Comparison of ENCODE assay signal across 18 cellular contexts in genomic region chr7:90430614-90431445, GRCh38. TPM values are rescaled to one million over a fixed set of nuclear protein-coding genes. Genes with fewer than 3 reads are reported as not detected.
DNase-seq lines count a peak whose midpoint lies in the region; ATAC-seq and TF ChIP-seq lines count a peak whose summit lies in the region.
"Had no signal": no experiment of that assay in that cellular context is flagged by ENCODE, and none has a peak within 500 bp of the region (broad histone marks: within the 10 kb centered on the region; RNA-seq: fewer than 3 reads in every experiment).

No MANE protein-coding gene starts in this region.

- intact Hi-C loops in uterus (cut with DNase I; ENCODE audit: low total_unique reads): no loop called here

- no peak overlapping the region for H2AFZ ChIP-seq in hepatocyte

- H3K27ac ChIP-seq in uterus: no peak overlapping the region
- H3K27ac ChIP-seq in hepatocyte: no peak overlapping the region

- no peaks in the 10 kb centered on the region for H3K36me3 ChIP-seq in uterus
- H3K36me3 ChIP-seq in hepatocyte (replicated peaks; ENCODE audit: insufficient read depth, low read depth): no peaks in the 10 kb centered on the region

- no peak overlapping the region for H3K4me2 ChIP-seq in hepatocyte

- peaks cover 0 to 2% of the 10 kb centered on the region in 2 donors for H3K9me3 ChIP-seq in uterus
- no peaks in the 10 kb centered on the region for H3K9me3 ChIP-seq in hepatocyte (ENCODE audit: low read depth)

- TF ChIP-seq CTCF in uterus (IDR thresholded peaks at IDR 0.05) (no peak), hepatocyte (IDR thresholded peaks at IDR 0.05; ENCODE audit: poor library complexity) (no peak)

- H3K4me3 Mint-ChIP-seq in stimulated activated effector memory CD8-positive, alpha-beta T cell treated with anti-CD3 and anti-CD28 coated beads, Interleukin-12 subunit alpha, Interleukin-12 subunit beta, amount 100 ng/mL, for 72 hours: no peak overlapping the region

- H3K9me2 ChIP-seq in hepatocyte (replicated peaks; ENCODE audit: insufficient read depth): no peaks in the 10 kb centered on the region

- no peak for TF ChIP-seq POLR2A in uterus (IDR thresholded peaks at IDR 0.05)

- DNase-seq in NCI-H1105 treated with DMSO at 0.1 percent for 48 hours (lab: John Stamatoyannopoulos, UW): peak; percentile 12
- DNase-seq in NCI-H1105 (lab: John Stamatoyannopoulos, UW): no peak
- peak; percentile 31 for DNase-seq in NCI-H69 (lab: John Stamatoyannopoulos, UW)
- DNase-seq in stimulated activated effector memory CD8-positive, alpha-beta T cell treated with anti-CD3 and anti-CD28 coated beads, Interleukin-12 subunit alpha, Interleukin-12 subunit beta, amount 100 ng/mL, for 72 hours (ENCODE audit: low spot score in 2 of 2): no peak
- DNase-seq in uterus: no peak
- DNase-seq in hepatocyte (ENCODE audit: low spot score): no peak
- DNase-seq in activated gamma-delta T cell (lab: John Stamatoyannopoulos, UW): no peak
- DNase-seq: 8988T; C1 segment of cervical spinal cord; NCI-H1048; NCI-H187; NCI-H510A treated with DMSO at 0.1 percent for 48 hours; NK-92 treated with Interleukin-12 subunit alpha and Interleukin-12 subunit beta, amount 100 ng/mL, for 24 hours; T-helper 1 cell had no signal

- H3K27ac Mint-ChIP-seq in stimulated activated effector memory CD8-positive, alpha-beta T cell treated with anti-CD3 and anti-CD28 coated beads, Interleukin-12 subunit alpha, Interleukin-12 subunit beta, amount 100 ng/mL, for 72 hours: no peak overlapping the region

- 86% methylated on average over 6 of the region's 6 CpGs for WGBS in hepatocyte (ENCODE audit: low lambda C conversion rate, missing lambda C conversion rate)

- ATAC-seq in esophagus mucosa: peak; percentile 66
- ATAC-seq in stimulated activated effector memory CD8-positive, alpha-beta T cell treated with anti-CD3 and anti-CD28 coated beads, Interleukin-12 subunit alpha, Interleukin-12 subunit beta, amount 100 ng/mL, for 72 hours: peak; percentile 26
- ATAC-seq: GM12878 had no signal

- H3K4me1 ChIP-seq in uterus: no peaks in the 10 kb centered on the region
- no peaks in the 10 kb centered on the region for H3K4me1 ChIP-seq in hepatocyte (ENCODE audit: insufficient read depth)

- H3K9me3 Mint-ChIP-seq in stimulated activated effector memory CD8-positive, alpha-beta T cell treated with anti-CD3 and anti-CD28 coated beads, Interleukin-12 subunit alpha, Interleukin-12 subunit beta, amount 100 ng/mL, for 72 hours: no peaks in the 10 kb centered on the region

- H3K4me3 ChIP-seq in uterus: no peak overlapping the region
- H3K4me3 ChIP-seq in hepatocyte: no peak overlapping the region
- H3K4me3 ChIP-seq: GM12878 had no signal

- H3K4me1 Mint-ChIP-seq in stimulated activated effector memory CD8-positive, alpha-beta T cell treated with anti-CD3 and anti-CD28 coated beads, Interleukin-12 subunit alpha, Interleukin-12 subunit beta, amount 100 ng/mL, for 72 hours: no peaks in the 10 kb centered on the region

- H3K79me2 ChIP-seq in hepatocyte: no peaks in the 10 kb centered on the region

- no peaks in the 10 kb centered on the region for H3K27me3 ChIP-seq in uterus
- no peaks in the 10 kb centered on the region for H3K27me3 ChIP-seq in hepatocyte

- no peaks in the 10 kb centered on the region for H3K36me3 Mint-ChIP-seq in stimulated activated effector memory CD8-positive, alpha-beta T cell treated with anti-CD3 and anti-CD28 coated beads, Interleukin-12 subunit alpha, Interleukin-12 subunit beta, amount 100 ng/mL, for 72 hours

- no peaks in the 10 kb centered on the region for H4K20me1 ChIP-seq in hepatocyte (ENCODE audit: insufficient read depth, poor library complexity, severe bottlenecking)

RNA-seq across cellular contexts. Expression of gene CLDN12, which starts 27.6 kb away (rescaled TPM):
- 20.7 TPM for total RNA-seq in esophagus mucosa
- 10 to 100 TPM in 3 of 4 donors, 1 to 10 TPM in 1; 7.4 to 39.5 (median 23.5) TPM for total RNA-seq in uterus
- total RNA-seq in hepatocyte: 52.7 and 53.0 TPM in 2 replicates
- 19.0 and 21.2 TPM in 2 replicates for polyA plus RNA-seq in hepatocyte

RNA-seq across cellular contexts. Expression of gene PTTG1IP2, which starts 38.6 kb away (rescaled TPM):
- total RNA-seq in esophagus mucosa: not detected
- total RNA-seq in uterus: not detected
- total RNA-seq in hepatocyte: not detected in 2 replicates
- polyA plus RNA-seq in hepatocyte: 0.63 TPM in 1 of 2 replicates, not detected in the other
- total RNA-seq: G401, GM12878, HT1080 had no signal
- polyA plus RNA-seq: GM12878 had no signal

Comparison
In these comparisons a context has a peak if more than half of its experiments do, and no peak if none do; other contexts are left out.
1. DNase-seq: peak in NCI-H1105 treated with DMSO at 0.1 percent for 48 hours (single experiment) and NCI-H69 (single experiment); none in NCI-H1105 (single experiment), stimulated activated effector memory CD8-positive, alpha-beta T cell treated with anti-CD3 and anti-CD28 coated beads, Interleukin-12 subunit alpha, Interleukin-12 subunit beta, amount 100 ng/mL, for 72 hours (0 of 2), uterus (0 of 2), hepatocyte (single experiment) and activated gamma-delta T cell (single experiment).